In the genomic region with DNA sequence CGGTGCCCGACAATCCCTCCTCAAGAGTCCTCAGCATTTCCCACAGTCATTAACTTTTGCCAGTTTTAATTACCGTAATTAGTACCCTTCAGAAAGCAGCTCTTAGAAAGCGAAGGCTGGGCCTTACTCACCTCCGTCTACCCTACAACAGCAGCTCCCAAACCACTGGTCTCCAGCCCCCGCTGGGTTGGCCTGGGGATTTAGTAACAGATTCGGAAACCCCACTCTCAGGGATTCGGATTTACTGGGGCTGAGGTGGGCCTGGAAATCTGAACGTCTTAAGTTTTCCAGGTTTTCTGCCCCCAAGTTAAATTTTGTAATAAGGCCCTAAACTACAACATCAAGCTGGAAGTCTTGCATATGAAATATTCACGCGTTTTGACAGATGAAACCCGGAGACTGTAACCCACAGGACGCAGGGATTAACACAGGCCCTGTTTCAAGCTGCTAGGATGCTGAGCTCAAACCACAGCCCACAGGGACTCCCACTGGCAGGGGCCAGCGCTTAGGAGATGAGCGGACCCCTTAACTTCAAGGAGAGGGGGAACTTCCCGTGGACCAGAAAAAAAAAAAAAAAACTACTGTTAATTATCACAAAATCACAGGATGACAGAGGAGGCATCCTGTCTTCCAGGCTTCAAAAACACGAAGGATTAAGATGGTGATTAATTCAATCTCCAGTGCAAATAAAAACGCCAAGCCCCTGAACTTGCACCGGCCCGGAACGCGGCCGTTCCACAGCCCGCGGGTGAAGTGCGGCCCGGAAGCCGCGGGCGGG, we compare ENCODE assay signal across 1 cellular context.
TF ChIP-seq lines count a peak whose summit lies in the region.

No MANE protein-coding gene starts in this region.

TF ChIP-seq in endothelial cell of umbilical vein, 7 proteins besides CTCF, POLR2A, EP300 and RAD21 (continued from another document):
- TF ChIP-seq POLR2AphosphoS5 (IDR thresholded peaks at IDR 0.05; ENCODE audit: insufficient read depth, low read depth, low read length), result no peak
- TF ChIP-seq EZH2 (IDR thresholded peaks at IDR 0.05; ENCODE audit: borderline replicate concordance, low read depth, low read length, severe bottlenecking), result no peak
TF ChIP-seq in endothelial cell of umbilical vein: peak in this region for 0.
